In the genomic region with DNA sequence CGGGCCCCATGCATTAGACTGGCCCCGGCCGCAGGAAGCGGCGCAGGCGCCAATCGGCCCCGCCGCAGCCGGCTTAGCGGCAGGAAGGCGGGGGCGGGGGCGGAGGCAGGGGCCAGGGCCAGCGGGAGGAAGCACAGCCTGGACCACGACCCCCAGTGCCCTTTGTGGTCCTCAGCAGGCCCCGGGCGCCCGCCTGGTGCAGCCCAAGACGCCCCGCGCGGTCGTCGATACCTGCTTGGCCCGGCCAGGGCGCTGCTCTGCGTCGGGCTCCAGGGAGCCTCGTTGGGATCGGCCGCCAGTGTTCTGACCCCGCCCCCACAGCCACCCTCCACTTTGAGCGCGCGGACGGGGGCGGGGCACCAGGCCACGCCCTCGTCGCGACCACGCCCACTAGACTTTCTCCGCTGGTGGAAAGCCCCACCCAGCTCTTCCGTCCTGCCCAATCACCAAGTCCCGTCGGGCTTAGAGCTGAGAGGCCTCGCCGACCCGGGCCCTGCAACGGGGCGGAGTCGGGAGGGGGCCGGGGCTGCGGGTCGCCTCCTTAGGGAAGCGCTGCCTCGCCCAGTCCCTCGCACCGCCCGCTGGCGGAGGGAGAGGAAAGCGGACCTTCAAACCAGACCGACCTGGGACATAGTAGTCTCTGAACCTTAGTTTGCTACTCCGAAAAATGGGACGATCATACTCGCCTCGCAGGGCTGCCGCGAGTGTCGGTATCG, we compare ENCODE assay signal across 1 cellular context.
TF ChIP-seq lines count a peak whose summit lies in the region.

A gene with protein sequence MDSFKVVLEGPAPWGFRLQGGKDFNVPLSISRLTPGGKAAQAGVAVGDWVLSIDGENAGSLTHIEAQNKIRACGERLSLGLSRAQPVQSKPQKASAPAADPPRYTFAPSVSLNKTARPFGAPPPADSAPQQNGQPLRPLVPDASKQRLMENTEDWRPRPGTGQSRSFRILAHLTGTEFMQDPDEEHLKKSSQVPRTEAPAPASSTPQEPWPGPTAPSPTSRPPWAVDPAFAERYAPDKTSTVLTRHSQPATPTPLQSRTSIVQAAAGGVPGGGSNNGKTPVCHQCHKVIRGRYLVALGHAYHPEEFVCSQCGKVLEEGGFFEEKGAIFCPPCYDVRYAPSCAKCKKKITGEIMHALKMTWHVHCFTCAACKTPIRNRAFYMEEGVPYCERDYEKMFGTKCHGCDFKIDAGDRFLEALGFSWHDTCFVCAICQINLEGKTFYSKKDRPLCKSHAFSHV (minus strand): TSS at position 308 of the 716 bp plus-strand sequence. CDS start 1,092 bp downstream, outside the sequence.

TF ChIP-seq in H1, 55 proteins besides CTCF, POLR2A, EP300 and RAD21:
- TF ChIP-seq GTF2F1 (IDR thresholded peaks at IDR 0.05; ENCODE audit: borderline replicate concordance, low read depth, low read length) (0 out of 2 replicates have a peak, but pooled peaks have one; percentile 62), SUZ12 (IDR thresholded peaks at IDR 0.05; ENCODE audit: low read length) (0 out of 2 replicates have a peak, but pooled peaks have one; percentile 10), ASH2L (IDR thresholded peaks at IDR 0.05; ENCODE audit: low read length) (peak; percentile 36), SP1 (IDR thresholded peaks at IDR 0.05; ENCODE audit: low read depth, low read length) (peak; percentile 82), SIX5 (IDR thresholded peaks at IDR 0.05; ENCODE audit: low read depth, low read length) (no peak), CBX5 (IDR thresholded peaks at IDR 0.05; ENCODE audit: low read depth, low read length) (no peak), CTBP2 (IDR thresholded peaks at IDR 0.05; ENCODE audit: borderline replicate concordance, insufficient read depth, insufficient read length, low read length) (peak; percentile 29), TCF12 (IDR thresholded peaks at IDR 0.05; ENCODE audit: low read depth, low read length) (no peak), TBP (IDR thresholded peaks at IDR 0.05; ENCODE audit: low read depth, low read length) (peak; percentile 95), KDM1A (IDR thresholded peaks at IDR 0.05; ENCODE audit: borderline replicate concordance, low read length) (peak; percentile 98), EGR1 (IDR thresholded peaks at IDR 0.05; ENCODE audit: borderline replicate concordance, low read depth, low read length) (peak; percentile 52), PHF8 (conservative IDR thresholded peaks at IDR 0.05; ENCODE audit: low read depth, low read length) (peak; percentile 89), KDM4A (IDR thresholded peaks at IDR 0.05; ENCODE audit: low read depth, low read length, severe bottlenecking) (no peak), TAF7 (optimal IDR thresholded peaks at IDR 0.05; ENCODE audit: borderline replicate concordance, low read depth, low read length) (peak; percentile 73), SIN3A (conservative IDR thresholded peaks at IDR 0.05 in 1 of 2, IDR thresholded peaks at IDR 0.05 in 1 of 2; ENCODE audit: low read depth in 1 of 2, low read length in 2 of 2) (0 out of 4 replicates have a peak, but pooled peaks of 1 of the 2 experiments have one; percentile 25), POLR2AphosphoS5 (IDR thresholded peaks at IDR 0.05; ENCODE audit: low read depth, low read length) (peak; percentile 58), FOSL1 (IDR thresholded peaks at IDR 0.05; ENCODE audit: insufficient read depth, low read depth, low read length) (peak; percentile 47; the same call in 1 of the 2 replicates), CREB1 (IDR thresholded peaks at IDR 0.05) (no peak), HDAC6 (IDR thresholded peaks at IDR 0.05; ENCODE audit: low read depth, low read length) (no peak), HDAC2 (IDR thresholded peaks at IDR 0.05; ENCODE audit: borderline replicate concordance in 1 of 2, low read depth in 2 of 2, low read length in 2 of 2) (peak in 1 of 2 experiments; percentile 90; a peak in 2 of 4 replicates), CHD1 (IDR thresholded peaks at IDR 0.05; ENCODE audit: low read depth, low read length) (no peak), TAF1 (IDR thresholded peaks at IDR 0.05; ENCODE audit: low read depth, low read length) (peak; percentile 95), SP4 (IDR thresholded peaks at IDR 0.05; ENCODE audit: low read length) (peak; percentile 84; the same call in 1 of the 2 replicates)
